8 cellular contexts compared by ENCODE assay signal in genomic region chr16:20901441-20902112, GRCh38. TPM values are rescaled to one million over a fixed set of nuclear protein-coding genes. Genes with fewer than 3 reads are reported as not detected.
DNase-seq lines count a peak whose midpoint lies in the region; ATAC-seq and TF ChIP-seq lines count a peak whose summit lies in the region.

No MANE protein-coding gene starts in this region.

- H2BK20ac ChIP-seq in H9 (ENCODE audit: low read depth, low read length, poor library complexity, severe bottlenecking), result no peak overlapping the region

- no peak overlapping the region for H2AK5ac ChIP-seq in H9 (ENCODE audit: insufficient read length, low read length)

- H3T11ph ChIP-seq in H9 (ENCODE audit: low read length), result no peak overlapping the region

- peak overlapping the region; percentile 99; the same call in 1 of the 2 replicates for H3K14ac ChIP-seq in H9 (ENCODE audit: insufficient read depth, low read length)

- no peak overlapping the region for H4K91ac ChIP-seq in H9 (ENCODE audit: insufficient read length, low read depth, low read length)

- H3K79me2 ChIP-seq in H9 (ENCODE audit: insufficient read depth, low read length), result peaks cover 14% of the 10 kb centered on the region; the same call in 1 of the 2 replicates

- H3K56ac ChIP-seq in H9 (ENCODE audit: insufficient read length, low read depth, low read length), result peak overlapping the region; percentile 34

- H3K27me3 ChIP-seq in H9 (ENCODE audit: insufficient read depth, low read length), result no peaks in the 10 kb centered on the region

- intact Hi-C loops in Right ventricle myocardium superior (cut with DNase I), result loop anchor here (5.0 kb wide), 1 partner anchor 49 kb away; no protein-coding TSS in a partner anchor

- POLR2A ChIA-PET in activated naive CD8-positive, alpha-beta T cell treated with anti-CD3 and anti-CD28 coated beads, Interleukin-2, amount 10 ng/mL, durations not matched to agents 7 days and 5 days (lab: Charles Lee), result interaction anchor here (1.1 to 3.5 kb wide), 4 partner anchors 9 to 95 kb away, joined by 6 to 51 read pairs (median 20); partner anchors contain the start of genes ERI2 and REXO5

- H2BK120ac ChIP-seq in H9 (ENCODE audit: low read depth, low read length, poor library complexity, severe bottlenecking), result peak overlapping the region; percentile 75

- peak overlapping the region; percentile 1 for H2BK12ac ChIP-seq in H9 (ENCODE audit: insufficient read length, low read depth, low read length)

- H2AFZ ChIP-seq in H9 (ENCODE audit: low read length), result no peak overlapping the region

- no peak overlapping the region for H3K23ac ChIP-seq in H9 (ENCODE audit: insufficient read length, low read depth, low read length)

- H3K27ac Mint-ChIP-seq in H9 (peak overlapping the region; percentile 99 to 100 (median 100)), osteocyte (ENCODE audit: unreplicated experiment) (peak overlapping the region; percentile 99)
- H3K27ac Mint-ChIP-seq in activated naive CD8-positive, alpha-beta T cell treated with anti-CD3 and anti-CD28 coated beads, Interleukin-2, amount 10 ng/mL, durations not matched to agents 7 days and 5 days, result peak overlapping the region; percentile 99

- H2BK5ac ChIP-seq in H9 (ENCODE audit: insufficient read length, low read length), result no peak overlapping the region

- no peak for TF ChIP-seq CTCF in H9 (conservative IDR thresholded peaks at IDR 0.05)
- TF ChIP-seq CTCF in osteocyte (IDR thresholded peaks at IDR 0.05), result no peak

- H3K23me2 ChIP-seq in H9 (ENCODE audit: insufficient read length, low read depth, low read length, poor library complexity, severe bottlenecking), result peaks cover 14% of the 10 kb centered on the region

- H4K5ac ChIP-seq in H9 (ENCODE audit: insufficient read length, low read depth, low read length), result peak overlapping the region; percentile 43

- peaks cover 5% of the 10 kb centered on the region for H3K79me1 ChIP-seq in H9 (ENCODE audit: insufficient read depth, low read depth, low read length, poor library complexity, severe bottlenecking)

- no peaks in the 10 kb centered on the region for H3K4me1 ChIP-seq in H9 (ENCODE audit: insufficient read depth, low read length)

- no peaks in the 10 kb centered on the region for H4K20me1 ChIP-seq in H9 (ENCODE audit: control insufficient read depth, insufficient read depth, insufficient read length)

- ATAC-seq in activated naive CD8-positive, alpha-beta T cell treated with anti-CD3 and anti-CD28 coated beads, Interleukin-2, amount 10 ng/mL, durations not matched to agents 7 days and 5 days (ENCODE audit: low read depth), result no peak
- ATAC-seq in Right ventricle myocardium superior (ENCODE audit: poor library complexity) (peak; percentile 25), GM21576 (IDR thresholded peaks at IDR 0.05; ENCODE audit: unreplicated experiment) (no peak), HG02884 (IDR thresholded peaks at IDR 0.05; ENCODE audit: unreplicated experiment) (no peak)

- peak overlapping the region; percentile 52; the same call in 1 of the 2 replicates for H3K4ac ChIP-seq in H9 (ENCODE audit: low read depth, low read length)

- no peaks in the 10 kb centered on the region for H3K9me3 ChIP-seq in H9 (ENCODE audit: control insufficient read depth, low read depth, low read length)

- no peak overlapping the region for H4K8ac ChIP-seq in H9 (replicated peaks; ENCODE audit: insufficient read length, low read depth, low read length)

- H3K36me3 Mint-ChIP-seq in H9 (ENCODE audit: insufficient read depth in 1 of 3, low read depth in 3 of 3), result peaks cover 3 to 18% (median 18%) of the 10 kb centered on the region in 3 experiments; a peak in 6 of 7 replicates
- H3K36me3 Mint-ChIP-seq in activated naive CD8-positive, alpha-beta T cell treated with anti-CD3 and anti-CD28 coated beads, Interleukin-2, amount 10 ng/mL, durations not matched to agents 7 days and 5 days, result peaks cover 48% of the 10 kb centered on the region
- H3K36me3 Mint-ChIP-seq in osteocyte (ENCODE audit: unreplicated experiment), result peaks cover 8% of the 10 kb centered on the region

- peak overlapping the region; percentile 99 for H3K18ac ChIP-seq in H9 (ENCODE audit: insufficient read length, low read depth, low read length)

- H3K9ac ChIP-seq in H9 (ENCODE audit: extremely low read depth, insufficient read length, low read length), result peak overlapping the region; percentile 98

- H3K4me2 ChIP-seq in H9 (ENCODE audit: insufficient read depth, insufficient read length, low read length), result peak overlapping the region; percentile 79

- DNase-seq in Daoy (ENCODE audit: low read depth) (peak; percentile 48), H9 (peak; percentile 57), NOMO-1 treated with dmso at 0.1 percent for 144 hours (lab: John Stamatoyannopoulos, UW; ENCODE audit: unreplicated experiment) (peak; percentile 46), Right ventricle myocardium superior (peak; percentile 63), osteocyte (ENCODE audit: extremely low spot score, unreplicated experiment) (no peak)
- DNase-seq in activated naive CD8-positive, alpha-beta T cell treated with anti-CD3 and anti-CD28 coated beads, Interleukin-2, amount 10 ng/mL, durations not matched to agents 7 days and 5 days, result peak; percentile 48

- no CpG with 5 or more reads among the region's 27 CpGs for WGBS in H9 (ENCODE audit: extremely low coverage, insufficient read length, low lambda C conversion rate)

- H3K4me3 Mint-ChIP-seq in H9 (peak overlapping the region; percentile 75 to 96), osteocyte (ENCODE audit: unreplicated experiment) (peak overlapping the region; percentile 87)
- H3K4me3 Mint-ChIP-seq in activated naive CD8-positive, alpha-beta T cell treated with anti-CD3 and anti-CD28 coated beads, Interleukin-2, amount 10 ng/mL, durations not matched to agents 7 days and 5 days, result peak overlapping the region; percentile 95

- H3K27ac ChIP-seq in H9 (ENCODE audit: insufficient read length, low read depth, low read length), result peak overlapping the region; percentile 48

- no peaks in the 10 kb centered on the region; a peak in 1 of 5 replicates for H3K9me3 Mint-ChIP-seq in H9
- no peaks in the 10 kb centered on the region for H3K9me3 Mint-ChIP-seq in activated naive CD8-positive, alpha-beta T cell treated with anti-CD3 and anti-CD28 coated beads, Interleukin-2, amount 10 ng/mL, durations not matched to agents 7 days and 5 days
- H3K9me3 Mint-ChIP-seq in osteocyte (ENCODE audit: unreplicated experiment), result no peaks in the 10 kb centered on the region

- H3K4me1 Mint-ChIP-seq in H9 (peaks cover 51 to 55% of the 10 kb centered on the region in 2 experiments), osteocyte (ENCODE audit: unreplicated experiment) (peaks cover 78% of the 10 kb centered on the region)
- H3K4me1 Mint-ChIP-seq in activated naive CD8-positive, alpha-beta T cell treated with anti-CD3 and anti-CD28 coated beads, Interleukin-2, amount 10 ng/mL, durations not matched to agents 7 days and 5 days, result peaks cover 72% of the 10 kb centered on the region

- H3K27me3 Mint-ChIP-seq in H9 (ENCODE audit: low read depth), result no peaks in the 10 kb centered on the region
- no peaks in the 10 kb centered on the region for H3K27me3 Mint-ChIP-seq in activated naive CD8-positive, alpha-beta T cell treated with anti-CD3 and anti-CD28 coated beads, Interleukin-2, amount 10 ng/mL, durations not matched to agents 7 days and 5 days
- H3K27me3 Mint-ChIP-seq in osteocyte (ENCODE audit: unreplicated experiment), result no peaks in the 10 kb centered on the region

- no peak overlapping the region for H2BK15ac ChIP-seq in H9 (ENCODE audit: low read depth, low read length)

RNA-seq across cellular contexts. Expression of gene LYRM1, which starts 1.0 kb away (rescaled TPM):
- 42.1 and 59.4 TPM in 2 replicates for total RNA-seq in Daoy (2014; rRNA removed; shearing (Covaris generic))
- total RNA-seq in H9 (2021) (9.6 and 10.6 TPM in 2 replicates), Right ventricle myocardium superior (49.8 TPM), osteocyte (14.9 and 18.1 TPM in 2 replicates)
- total RNA-seq in activated naive CD8-positive, alpha-beta T cell treated with anti-CD3 and anti-CD28 coated beads, Interleukin-2, amount 10 ng/mL, durations not matched to agents 7 days and 5 days, result 10 to 100 TPM; 24.9 to 26.9 TPM

RNA-seq across cellular contexts. Expression of gene DCUN1D3, which starts 1.4 kb away (rescaled TPM):
- total RNA-seq in Daoy (2014; rRNA removed; shearing (Covaris generic)), result 10.2 and 16.9 TPM in 2 replicates
- total RNA-seq in H9 (2021) (16.1 and 17.7 TPM in 2 replicates), Right ventricle myocardium superior (14.6 TPM), osteocyte (19.3 and 19.6 TPM in 2 replicates)
- 10 to 100 TPM; 12.0 to 13.1 TPM for total RNA-seq in activated naive CD8-positive, alpha-beta T cell treated with anti-CD3 and anti-CD28 coated beads, Interleukin-2, amount 10 ng/mL, durations not matched to agents 7 days and 5 days
